ENCODE assay signal across 1 cellular context in the genomic region with DNA sequence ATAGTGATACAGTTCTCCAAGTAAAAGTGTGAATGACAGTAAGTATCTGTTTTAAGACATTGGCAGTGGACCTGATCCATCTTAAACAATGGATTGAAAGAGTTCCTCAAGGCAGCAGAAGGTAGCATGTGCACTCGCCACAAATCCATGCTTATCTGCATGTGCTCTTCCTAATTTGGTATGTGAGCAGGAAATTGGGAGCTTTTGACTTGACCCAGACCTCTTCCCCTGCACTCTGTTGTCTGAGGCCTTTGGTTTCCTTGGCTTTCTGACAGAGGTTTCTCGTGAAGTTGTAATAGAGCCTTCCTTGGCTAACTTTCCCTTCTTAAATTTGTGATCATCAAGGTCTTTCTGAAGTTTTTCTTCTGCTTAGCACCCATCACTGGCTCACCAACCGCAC.
A peak's percentile ranks its signal among the peaks of the same experiment; 100 is the strongest.
TF ChIP-seq lines count a peak whose summit lies in the region.

No MANE protein-coding gene starts in this region.

TF ChIP-seq in K562, 482 proteins besides CTCF, POLR2A, EP300 and RAD21 (continued from another document):
- TF ChIP-seq, protein P1, sequence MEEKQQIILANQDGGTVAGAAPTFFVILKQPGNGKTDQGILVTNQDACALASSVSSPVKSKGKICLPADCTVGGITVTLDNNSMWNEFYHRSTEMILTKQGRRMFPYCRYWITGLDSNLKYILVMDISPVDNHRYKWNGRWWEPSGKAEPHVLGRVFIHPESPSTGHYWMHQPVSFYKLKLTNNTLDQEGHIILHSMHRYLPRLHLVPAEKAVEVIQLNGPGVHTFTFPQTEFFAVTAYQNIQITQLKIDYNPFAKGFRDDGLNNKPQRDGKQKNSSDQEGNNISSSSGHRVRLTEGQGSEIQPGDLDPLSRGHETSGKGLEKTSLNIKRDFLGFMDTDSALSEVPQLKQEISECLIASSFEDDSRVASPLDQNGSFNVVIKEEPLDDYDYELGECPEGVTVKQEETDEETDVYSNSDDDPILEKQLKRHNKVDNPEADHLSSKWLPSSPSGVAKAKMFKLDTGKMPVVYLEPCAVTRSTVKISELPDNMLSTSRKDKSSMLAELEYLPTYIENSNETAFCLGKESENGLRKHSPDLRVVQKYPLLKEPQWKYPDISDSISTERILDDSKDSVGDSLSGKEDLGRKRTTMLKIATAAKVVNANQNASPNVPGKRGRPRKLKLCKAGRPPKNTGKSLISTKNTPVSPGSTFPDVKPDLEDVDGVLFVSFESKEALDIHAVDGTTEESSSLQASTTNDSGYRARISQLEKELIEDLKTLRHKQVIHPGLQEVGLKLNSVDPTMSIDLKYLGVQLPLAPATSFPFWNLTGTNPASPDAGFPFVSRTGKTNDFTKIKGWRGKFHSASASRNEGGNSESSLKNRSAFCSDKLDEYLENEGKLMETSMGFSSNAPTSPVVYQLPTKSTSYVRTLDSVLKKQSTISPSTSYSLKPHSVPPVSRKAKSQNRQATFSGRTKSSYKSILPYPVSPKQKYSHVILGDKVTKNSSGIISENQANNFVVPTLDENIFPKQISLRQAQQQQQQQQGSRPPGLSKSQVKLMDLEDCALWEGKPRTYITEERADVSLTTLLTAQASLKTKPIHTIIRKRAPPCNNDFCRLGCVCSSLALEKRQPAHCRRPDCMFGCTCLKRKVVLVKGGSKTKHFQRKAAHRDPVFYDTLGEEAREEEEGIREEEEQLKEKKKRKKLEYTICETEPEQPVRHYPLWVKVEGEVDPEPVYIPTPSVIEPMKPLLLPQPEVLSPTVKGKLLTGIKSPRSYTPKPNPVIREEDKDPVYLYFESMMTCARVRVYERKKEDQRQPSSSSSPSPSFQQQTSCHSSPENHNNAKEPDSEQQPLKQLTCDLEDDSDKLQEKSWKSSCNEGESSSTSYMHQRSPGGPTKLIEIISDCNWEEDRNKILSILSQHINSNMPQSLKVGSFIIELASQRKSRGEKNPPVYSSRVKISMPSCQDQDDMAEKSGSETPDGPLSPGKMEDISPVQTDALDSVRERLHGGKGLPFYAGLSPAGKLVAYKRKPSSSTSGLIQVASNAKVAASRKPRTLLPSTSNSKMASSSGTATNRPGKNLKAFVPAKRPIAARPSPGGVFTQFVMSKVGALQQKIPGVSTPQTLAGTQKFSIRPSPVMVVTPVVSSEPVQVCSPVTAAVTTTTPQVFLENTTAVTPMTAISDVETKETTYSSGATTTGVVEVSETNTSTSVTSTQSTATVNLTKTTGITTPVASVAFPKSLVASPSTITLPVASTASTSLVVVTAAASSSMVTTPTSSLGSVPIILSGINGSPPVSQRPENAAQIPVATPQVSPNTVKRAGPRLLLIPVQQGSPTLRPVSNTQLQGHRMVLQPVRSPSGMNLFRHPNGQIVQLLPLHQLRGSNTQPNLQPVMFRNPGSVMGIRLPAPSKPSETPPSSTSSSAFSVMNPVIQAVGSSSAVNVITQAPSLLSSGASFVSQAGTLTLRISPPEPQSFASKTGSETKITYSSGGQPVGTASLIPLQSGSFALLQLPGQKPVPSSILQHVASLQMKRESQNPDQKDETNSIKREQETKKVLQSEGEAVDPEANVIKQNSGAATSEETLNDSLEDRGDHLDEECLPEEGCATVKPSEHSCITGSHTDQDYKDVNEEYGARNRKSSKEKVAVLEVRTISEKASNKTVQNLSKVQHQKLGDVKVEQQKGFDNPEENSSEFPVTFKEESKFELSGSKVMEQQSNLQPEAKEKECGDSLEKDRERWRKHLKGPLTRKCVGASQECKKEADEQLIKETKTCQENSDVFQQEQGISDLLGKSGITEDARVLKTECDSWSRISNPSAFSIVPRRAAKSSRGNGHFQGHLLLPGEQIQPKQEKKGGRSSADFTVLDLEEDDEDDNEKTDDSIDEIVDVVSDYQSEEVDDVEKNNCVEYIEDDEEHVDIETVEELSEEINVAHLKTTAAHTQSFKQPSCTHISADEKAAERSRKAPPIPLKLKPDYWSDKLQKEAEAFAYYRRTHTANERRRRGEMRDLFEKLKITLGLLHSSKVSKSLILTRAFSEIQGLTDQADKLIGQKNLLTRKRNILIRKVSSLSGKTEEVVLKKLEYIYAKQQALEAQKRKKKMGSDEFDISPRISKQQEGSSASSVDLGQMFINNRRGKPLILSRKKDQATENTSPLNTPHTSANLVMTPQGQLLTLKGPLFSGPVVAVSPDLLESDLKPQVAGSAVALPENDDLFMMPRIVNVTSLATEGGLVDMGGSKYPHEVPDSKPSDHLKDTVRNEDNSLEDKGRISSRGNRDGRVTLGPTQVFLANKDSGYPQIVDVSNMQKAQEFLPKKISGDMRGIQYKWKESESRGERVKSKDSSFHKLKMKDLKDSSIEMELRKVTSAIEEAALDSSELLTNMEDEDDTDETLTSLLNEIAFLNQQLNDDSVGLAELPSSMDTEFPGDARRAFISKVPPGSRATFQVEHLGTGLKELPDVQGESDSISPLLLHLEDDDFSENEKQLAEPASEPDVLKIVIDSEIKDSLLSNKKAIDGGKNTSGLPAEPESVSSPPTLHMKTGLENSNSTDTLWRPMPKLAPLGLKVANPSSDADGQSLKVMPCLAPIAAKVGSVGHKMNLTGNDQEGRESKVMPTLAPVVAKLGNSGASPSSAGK (IDR thresholded peaks at IDR 0.05), result peak; percentile 20
- TF ChIP-seq NRF1 (conservative IDR thresholded peaks at IDR 0.05 in 1 of 2, IDR thresholded peaks at IDR 0.05 in 1 of 2) (no peak), ZBED1 (IDR thresholded peaks at IDR 0.05) (no peak)
TF ChIP-seq in K562: peak in this region for 2.
